ENCODE assay signal across 24 cellular contexts in genomic region chr10:114347191-114347739, GRCh38. TPM values are rescaled to one million over a fixed set of nuclear protein-coding genes. Genes with fewer than 3 reads are reported as not detected.
DNase-seq lines count a peak whose midpoint lies in the region; ATAC-seq, FAIRE-seq and TF ChIP-seq lines count a peak whose summit lies in the region.
"Had no signal": no experiment of that assay in that cellular context is flagged by ENCODE, and none has a peak within 500 bp of the region (broad histone marks: within the 10 kb centered on the region; RNA-seq: fewer than 3 reads in every experiment).

No MANE protein-coding gene starts in this region.

- no peak for TF ChIP-seq POLR2A in gastrocnemius medialis (IDR thresholded peaks at IDR 0.05)

- FAIRE-seq in small intestine (lab: Jason Lieb, UNC), result no peak
- FAIRE-seq: GM12892 had no signal

- TF ChIP-seq CTCF in gastrocnemius medialis (IDR thresholded peaks at IDR 0.05 in 4 of 5, conservative IDR thresholded peaks at IDR 0.05 in 1 of 5), result no peak

- no peaks in the 10 kb centered on the region for H3K36me3 Mint-ChIP-seq in activated CD4-positive, alpha-beta T cell treated with anti-CD3 and anti-CD28 coated beads, Interleukin-2, amount 10 ng/mL, durations not matched to agents 24 days and 14 days (ENCODE audit: low read depth)
- no peaks in the 10 kb centered on the region for H3K36me3 Mint-ChIP-seq in stimulated activated naive CD8-positive, alpha-beta T cell treated with anti-CD3 and anti-CD28 coated beads, Interleukin-15, Interleukin-2, amounts not matched to agents 100 ng/mL and 50 ng/mL, for 24 hours (ENCODE audit: low read depth)
- H3K36me3 Mint-ChIP-seq: CD14-positive monocyte had no signal

- no peak overlapping the region for H3K27ac ChIP-seq in small intestine (ENCODE audit: low read depth in 1 of 2, low read length in 1 of 2)
- H3K27ac ChIP-seq in gastrocnemius medialis, result peak overlapping the region in 1 of 4 donors; percentile 10

- H3K27me3 Mint-ChIP-seq in activated CD4-positive, alpha-beta T cell treated with anti-CD3 and anti-CD28 coated beads, Interleukin-2, amount 10 ng/mL, durations not matched to agents 24 days and 14 days, result no peaks in the 10 kb centered on the region
- no peaks in the 10 kb centered on the region for H3K27me3 Mint-ChIP-seq in stimulated activated naive CD8-positive, alpha-beta T cell treated with anti-CD3 and anti-CD28 coated beads, Interleukin-15, Interleukin-2, amounts not matched to agents 100 ng/mL and 50 ng/mL, for 24 hours

- no peaks in the 10 kb centered on the region for H3K4me1 Mint-ChIP-seq in activated CD4-positive, alpha-beta T cell treated with anti-CD3 and anti-CD28 coated beads, Interleukin-2, amount 10 ng/mL, durations not matched to agents 24 days and 14 days
- peaks cover 9% of the 10 kb centered on the region for H3K4me1 Mint-ChIP-seq in stimulated activated naive CD8-positive, alpha-beta T cell treated with anti-CD3 and anti-CD28 coated beads, Interleukin-15, Interleukin-2, amounts not matched to agents 100 ng/mL and 50 ng/mL, for 24 hours (ENCODE audit: low read depth)
- H3K4me1 Mint-ChIP-seq: CD14-positive monocyte had no signal

- no peaks in the 10 kb centered on the region for H3K9me3 Mint-ChIP-seq in activated CD4-positive, alpha-beta T cell treated with anti-CD3 and anti-CD28 coated beads, Interleukin-2, amount 10 ng/mL, durations not matched to agents 24 days and 14 days
- H3K9me3 Mint-ChIP-seq in stimulated activated naive CD8-positive, alpha-beta T cell treated with anti-CD3 and anti-CD28 coated beads, Interleukin-15, Interleukin-2, amounts not matched to agents 100 ng/mL and 50 ng/mL, for 24 hours, result no peaks in the 10 kb centered on the region

- H3K4me1 ChIP-seq in small intestine (ENCODE audit: control insufficient read depth in 2 of 2, insufficient read depth in 1 of 2, low read depth in 1 of 2, low read length in 1 of 2) (no peaks in the 10 kb centered on the region), gastrocnemius medialis (no peaks in the 10 kb centered on the region)
- H3K4me1 ChIP-seq: adrenal gland had no signal

- WGBS in small intestine, 3 donors, result 80 to 86% (median 84%) methylated on average over 5 of the region's 5 CpGs

- H3K9me3 ChIP-seq in small intestine (ENCODE audit: control insufficient read depth, low read depth), result no peaks in the 10 kb centered on the region
- H3K9me3 ChIP-seq in gastrocnemius medialis, result no peaks in the 10 kb centered on the region
- H3K9me3 ChIP-seq: adrenal gland, esophagus muscularis mucosa had no signal

- no peak overlapping the region for H3K4me3 Mint-ChIP-seq in activated CD4-positive, alpha-beta T cell treated with anti-CD3 and anti-CD28 coated beads, Interleukin-2, amount 10 ng/mL, durations not matched to agents 24 days and 14 days
- no peak overlapping the region for H3K4me3 Mint-ChIP-seq in stimulated activated naive CD8-positive, alpha-beta T cell treated with anti-CD3 and anti-CD28 coated beads, Interleukin-15, Interleukin-2, amounts not matched to agents 100 ng/mL and 50 ng/mL, for 24 hours
- H3K4me3 Mint-ChIP-seq: CD14-positive monocyte had no signal

- no peak for DNase-seq in activated CD4-positive, alpha-beta T cell treated with anti-CD3 and anti-CD28 coated beads, Interleukin-2, amount 10 ng/mL, durations not matched to agents 24 days and 14 days
- DNase-seq in activated CD4-positive, alpha-beta T cell treated with anti-CD3 and anti-CD28 coated beads for 48 hours, result no peak
- peak; percentile 60 for DNase-seq in M059J (ENCODE audit: low read depth)
- DNase-seq in kidney tubule cell (ENCODE audit: low spot score), result peak; percentile 27
- DNase-seq in small intestine, result no peak
- no peak for DNase-seq in activated T-cell treated with anti-CD3 and anti-CD28 coated beads for 4 hours
- no peak for DNase-seq in gastrocnemius medialis
- DNase-seq: activated CD4-positive, CD25-positive, alpha-beta regulatory T cell; activated effector memory CD4-positive, alpha-beta T cell treated with Interleukin-2 at 50 U/mL for 16 hours; DMS 273 treated with DMSO at 0.1 percent for 48 hours; effector CD8-positive, alpha-beta T cell; H7; left ventricle myocardium superior; NCI-H1694; NCI-H226; stimulated activated CD4-positive, alpha-beta T cell treated with anti-CD3 and anti-CD28 coated beads, Interleukin-1b, Interleukin-23, amount 100 ng/mL, for 48 hours; T-helper 9 cell had no signal

- peak overlapping the region; percentile 7 for H3K27ac Mint-ChIP-seq in activated CD4-positive, alpha-beta T cell treated with anti-CD3 and anti-CD28 coated beads, Interleukin-2, amount 10 ng/mL, durations not matched to agents 24 days and 14 days
- peak overlapping the region; percentile 37 for H3K27ac Mint-ChIP-seq in stimulated activated naive CD8-positive, alpha-beta T cell treated with anti-CD3 and anti-CD28 coated beads, Interleukin-15, Interleukin-2, amounts not matched to agents 100 ng/mL and 50 ng/mL, for 24 hours

- intact Hi-C loops in activated CD4-positive, alpha-beta T cell treated with anti-CD3 and anti-CD28 coated beads, Interleukin-2, amount 10 ng/mL, durations not matched to agents 24 days and 14 days (cut with micrococcal nuclease), result loop anchor here (5.0 kb wide), 2 partner anchors 35 to 55 kb away; partner anchors contain the start of gene AFAP1L2
- intact Hi-C loops in gastrocnemius medialis (cut with DNase I; ENCODE audit: low total_unique reads), result no loop called here

- no peaks in the 10 kb centered on the region for H3K36me3 ChIP-seq in small intestine (ENCODE audit: control insufficient read depth in 2 of 2, insufficient read depth in 2 of 2, low read length in 2 of 2)
- H3K36me3 ChIP-seq in gastrocnemius medialis, result no peaks in the 10 kb centered on the region
- H3K36me3 ChIP-seq: adrenal gland, esophagus muscularis mucosa had no signal

- no peak for ATAC-seq in gastrocnemius medialis
- ATAC-seq: right cardiac atrium, SK-N-SH treated with all-trans-retinoic acid at 6 μM for 48 hours had no signal

- H3K27me3 ChIP-seq in small intestine (ENCODE audit: control insufficient read depth in 2 of 2, insufficient read depth in 2 of 2, low read length in 2 of 2) (no peaks in the 10 kb centered on the region), gastrocnemius medialis (no peaks in the 10 kb centered on the region)
- H3K27me3 ChIP-seq: adrenal gland, esophagus muscularis mucosa had no signal

- in situ Hi-C loops in gastrocnemius medialis (cut with MboI; ENCODE audit: low sequenced_read_pairs in 4 of 4), result no loop called here

- H3K4me3 ChIP-seq in small intestine (ENCODE audit: low read depth in 1 of 2, low read length in 2 of 2), result no peak overlapping the region
- no peak overlapping the region for H3K4me3 ChIP-seq in gastrocnemius medialis
- H3K4me3 ChIP-seq: adrenal gland, esophagus muscularis mucosa had no signal

RNA-seq across cellular contexts. Expression of gene AFAP1L2, which starts 57.0 kb away (rescaled TPM):
- total RNA-seq in activated CD4-positive, alpha-beta T cell treated with anti-CD3 and anti-CD28 coated beads, Interleukin-2, amount 10 ng/mL, durations not matched to agents 24 days and 14 days, result 3.6 and 3.9 TPM in 2 replicates
- total RNA-seq in M059J (2014; rRNA removed; shearing (Covaris generic)), result 0.44 and 1.7 TPM in 2 replicates
- polyA plus RNA-seq in small intestine, result 1 to 10 TPM; 1.1 to 7.7 (median 2.4) TPM
- 1 to 10 TPM; 1.3 to 3.5 (median 2.1) TPM for total RNA-seq in gastrocnemius medialis

Comparison
In these comparisons a context has a peak if more than half of its experiments do, and no peak if none do; other contexts are left out.
1. DNase-seq: peak in M059J (single experiment) and kidney tubule cell (single experiment); none in activated CD4-positive, alpha-beta T cell treated with anti-CD3 and anti-CD28 coated beads, Interleukin-2, amount 10 ng/mL, durations not matched to agents 24 days and 14 days (single experiment), activated CD4-positive, alpha-beta T cell treated with anti-CD3 and anti-CD28 coated beads for 48 hours (single experiment), small intestine (single experiment), activated T-cell treated with anti-CD3 and anti-CD28 coated beads for 4 hours (single experiment) and gastrocnemius medialis (0 of 2).